Comparison of ENCODE assay signal across 1 cellular context in genomic region chr1:180545991-180546390, GRCh38.
TF ChIP-seq lines count a peak whose summit lies in the region.

No MANE protein-coding gene starts in this region.

TF ChIP-seq in GM12878, 131 proteins besides CTCF, POLR2A, EP300 and RAD21:
- TF ChIP-seq BACH1 (IDR thresholded peaks at IDR 0.05; ENCODE audit: borderline replicate concordance) = no peak
- TF ChIP-seq IRF5 (IDR thresholded peaks at IDR 0.05; ENCODE audit: borderline replicate concordance) = no peak
- no peak for TF ChIP-seq ZBED1 (IDR thresholded peaks at IDR 0.05; ENCODE audit: borderline replicate concordance)
- TF ChIP-seq CBFB (IDR thresholded peaks at IDR 0.05; ENCODE audit: low read depth) = no peak
- TF ChIP-seq ATF3 (IDR thresholded peaks at IDR 0.05; ENCODE audit: borderline replicate concordance, extremely low read depth, low read depth, low read length) = no peak
- TF ChIP-seq POLR2AphosphoS5 (IDR thresholded peaks at IDR 0.05; ENCODE audit: low read length) = no peak
- TF ChIP-seq TCF12 (IDR thresholded peaks at IDR 0.05; ENCODE audit: low read depth, low read length) = no peak
- no peak for TF ChIP-seq BHLHE40 (IDR thresholded peaks at IDR 0.05; ENCODE audit: borderline replicate concordance in 1 of 2, low read depth in 2 of 2, low read length in 1 of 2)
- no peak for TF ChIP-seq USF1 (IDR thresholded peaks at IDR 0.05; ENCODE audit: borderline replicate concordance, extremely low read length, insufficient read depth, low read depth, low read length)
TF ChIP-seq in GM12878: peak in this region for 0.
